24 cellular contexts compared by ENCODE assay signal in genomic region chr1:60343736-60344135, GRCh38.
DNase-seq lines count a peak whose midpoint lies in the region; ATAC-seq and TF ChIP-seq lines count a peak whose summit lies in the region.
"Had no signal": no experiment of that assay in that cellular context is flagged by ENCODE, and none has a peak within 500 bp of the region (broad histone marks: within the 10 kb centered on the region; RNA-seq: fewer than 3 reads in every experiment).

No MANE protein-coding gene starts in this region.

- TF ChIP-seq CTCF in MCF 10A (IDR thresholded peaks at IDR 0.05; ENCODE audit: unreplicated experiment) (no peak), breast epithelium (IDR thresholded peaks at IDR 0.05) (no peak), sigmoid colon (IDR thresholded peaks at IDR 0.05) (no peak), heart right ventricle (IDR thresholded peaks at IDR 0.05) (no peak)

- H3K4me3 ChIP-seq in breast epithelium (no peak overlapping the region), sigmoid colon (no peak overlapping the region), heart right ventricle (no peak overlapping the region)
- H3K4me3 ChIP-seq: A549; BLaER1 treated with 17β-estradiol and CSF1 and Interleukin-3, amounts not matched to agents 10 nM and 100 nM; GM12878 had no signal

- 74 to 98% methylated on average over 2 of the region's 2 CpGs for WGBS in sigmoid colon, 2 donors
- 67 to 96% methylated on average over 2 of the region's 2 CpGs for WGBS in heart right ventricle, 2 donors

- H3K36me3 ChIP-seq in breast epithelium = no peaks in the 10 kb centered on the region
- no peaks in the 10 kb centered on the region for H3K36me3 ChIP-seq in sigmoid colon
- no peaks in the 10 kb centered on the region for H3K36me3 ChIP-seq in heart right ventricle
- H3K36me3 ChIP-seq: BLaER1 treated with 17β-estradiol and CSF1 and Interleukin-3, amounts not matched to agents 10 nM and 100 nM had no signal

- TF ChIP-seq POLR2A in breast epithelium (IDR thresholded peaks at IDR 0.05) (no peak), sigmoid colon (IDR thresholded peaks at IDR 0.05) (no peak)

- no peaks in the 10 kb centered on the region for H3K27me3 ChIP-seq in breast epithelium
- H3K27me3 ChIP-seq in sigmoid colon = no peaks in the 10 kb centered on the region
- no peaks in the 10 kb centered on the region for H3K27me3 ChIP-seq in heart right ventricle
- H3K27me3 ChIP-seq: BLaER1 treated with 17β-estradiol and CSF1 and Interleukin-3, amounts not matched to agents 10 nM and 100 nM had no signal

- no peak for TF ChIP-seq EP300 in sigmoid colon (IDR thresholded peaks at IDR 0.05)

- H3K4me1 ChIP-seq in breast epithelium = no peaks in the 10 kb centered on the region
- no peaks in the 10 kb centered on the region for H3K4me1 ChIP-seq in sigmoid colon
- H3K4me1 ChIP-seq in heart right ventricle = no peaks in the 10 kb centered on the region
- H3K4me1 ChIP-seq: A549; BLaER1 treated with 17β-estradiol and CSF1 and Interleukin-3, amounts not matched to agents 10 nM and 100 nM had no signal

- H3K36me3 Mint-ChIP-seq in MCF 10A (ENCODE audit: insufficient read depth, unreplicated experiment) = no peaks in the 10 kb centered on the region
- H3K36me3 Mint-ChIP-seq: CD8-positive, alpha-beta T cell had no signal

- no TSS peak for BruUV-seq in MCF 10A (replicated peaks; lab: Mats Ljungman, UMichigan)

- no peak overlapping the region for H3K27ac Mint-ChIP-seq in MCF 10A (ENCODE audit: low read depth, unreplicated experiment)
- H3K27ac Mint-ChIP-seq: B cell; CD4-positive, alpha-beta T cell; CD8-positive, alpha-beta T cell had no signal

- H3K9me3 ChIP-seq in breast epithelium (no peaks in the 10 kb centered on the region), sigmoid colon (no peaks in the 10 kb centered on the region), heart right ventricle (no peaks in the 10 kb centered on the region)
- H3K9me3 ChIP-seq: A549; BLaER1 treated with 17β-estradiol and CSF1 and Interleukin-3, amounts not matched to agents 10 nM and 100 nM had no signal

- DNase-seq in MCF 10A (ENCODE audit: unreplicated experiment) = peak; percentile 11
- DNase-seq in breast epithelium (ENCODE audit: low spot score in 2 of 2) = no peak
- DNase-seq in RPMI7951 (ENCODE audit: low read depth) = peak; percentile 15
- DNase-seq in epidermal melanocyte (ENCODE audit: insufficient read length, low spot score) = peak; percentile 30
- DNase-seq in sigmoid colon = no peak
- DNase-seq in activated naive CD4-positive, alpha-beta T cell treated with anti-CD3 and anti-CD28 coated beads, Interleukin-2, amount 50 U/mL, for 16 hours = no peak
- DNase-seq in heart right ventricle = no peak
- DNase-seq: AML-193; CD4-positive, alpha-beta T cell; CD8-positive, alpha-beta T cell; COR-L47; DMS 273 treated with DMSO at 0.1 percent for 48 hours; DMS153; DMS53; DMS79; DND-41; EL; GDM1 had no signal

- POLR2A ChIA-PET in MCF 10A (lab: Yijun Ruan, JAX) = no interaction called here

- no peaks in the 10 kb centered on the region for H3K4me1 Mint-ChIP-seq in MCF 10A (ENCODE audit: insufficient read depth, unreplicated experiment)
- H3K4me1 Mint-ChIP-seq: B cell had no signal

- no peak overlapping the region for H3K4me3 Mint-ChIP-seq in MCF 10A (ENCODE audit: unreplicated experiment)
- H3K4me3 Mint-ChIP-seq: B cell; CD4-positive, alpha-beta T cell; CD8-positive, alpha-beta T cell had no signal

- intact Hi-C loops in MCF 10A (cut with micrococcal nuclease) = no loop called here
- intact Hi-C loops in breast epithelium (cut with DNase I; ENCODE audit: low total_unique reads) = no loop called here
- intact Hi-C loops in sigmoid colon (cut with DNase I) = no loop called here
- intact Hi-C loops in heart right ventricle (cut with DNase I) = no loop called here

- no peak overlapping the region for H3K27ac ChIP-seq in breast epithelium
- no peak overlapping the region for H3K27ac ChIP-seq in sigmoid colon
- H3K27ac ChIP-seq in heart right ventricle = no peak overlapping the region
- H3K27ac ChIP-seq: 22Rv1; A549; BLaER1 treated with 17β-estradiol and CSF1 and Interleukin-3, amounts not matched to agents 10 nM and 100 nM; C4-2B had no signal

- no peaks in the 10 kb centered on the region for H3K9me3 Mint-ChIP-seq in MCF 10A (ENCODE audit: unreplicated experiment)
- H3K9me3 Mint-ChIP-seq: CD4-positive, alpha-beta T cell; CD8-positive, alpha-beta T cell had no signal

- CTCF ChIA-PET in MCF 10A (lab: Yijun Ruan, JAX) = no interaction called here

- no peak for ATAC-seq in heart right ventricle
- ATAC-seq: A549; CD8-positive, alpha-beta T cell; GM12878 had no signal

- H3K27me3 Mint-ChIP-seq in MCF 10A (ENCODE audit: insufficient read depth, unreplicated experiment) = peaks cover 31% of the 10 kb centered on the region
- H3K27me3 Mint-ChIP-seq: B cell; CD4-positive, alpha-beta T cell had no signal

Comparison
In these comparisons a context has a peak if more than half of its experiments do, and no peak if none do; other contexts are left out.
1. DNase-seq: peak in MCF 10A (single experiment), RPMI7951 (single experiment) and epidermal melanocyte (single experiment); none in breast epithelium (0 of 2), sigmoid colon (single experiment), activated naive CD4-positive, alpha-beta T cell treated with anti-CD3 and anti-CD28 coated beads, Interleukin-2, amount 50 U/mL, for 16 hours (single experiment) and heart right ventricle (0 of 2).